In the genomic region with DNA sequence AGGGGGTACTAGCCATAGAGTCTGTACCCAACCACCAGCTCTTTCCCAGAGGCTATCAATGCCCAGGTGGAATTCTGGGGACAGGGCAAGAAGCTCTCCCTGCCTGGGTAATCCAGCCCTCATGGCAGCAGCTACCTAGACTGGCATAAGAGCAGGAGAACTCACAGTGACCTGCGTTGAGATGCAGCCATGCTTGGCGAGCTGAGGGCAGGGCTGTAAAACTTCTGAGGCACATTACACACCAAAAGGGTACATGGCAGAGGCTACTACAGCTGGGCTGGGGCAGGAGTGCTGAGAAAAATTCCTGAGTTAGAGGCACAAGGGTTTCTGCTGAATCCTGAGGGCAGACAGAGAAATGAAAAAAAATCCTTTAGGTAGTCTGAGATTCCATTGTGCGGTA, we compare ENCODE assay signal across 1 cellular context.
TF ChIP-seq lines count a peak whose summit lies in the region.

No MANE protein-coding gene starts in this region.

TF ChIP-seq in IMR-90, 13 proteins besides CTCF, POLR2A, EP300 and RAD21:
- TF ChIP-seq, protein P1, sequence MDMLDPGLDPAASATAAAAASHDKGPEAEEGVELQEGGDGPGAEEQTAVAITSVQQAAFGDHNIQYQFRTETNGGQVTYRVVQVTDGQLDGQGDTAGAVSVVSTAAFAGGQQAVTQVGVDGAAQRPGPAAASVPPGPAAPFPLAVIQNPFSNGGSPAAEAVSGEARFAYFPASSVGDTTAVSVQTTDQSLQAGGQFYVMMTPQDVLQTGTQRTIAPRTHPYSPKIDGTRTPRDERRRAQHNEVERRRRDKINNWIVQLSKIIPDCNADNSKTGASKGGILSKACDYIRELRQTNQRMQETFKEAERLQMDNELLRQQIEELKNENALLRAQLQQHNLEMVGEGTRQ (IDR thresholded peaks at IDR 0.05; ENCODE audit: low read depth, low read length), result no peak
- TF ChIP-seq CHD1 (IDR thresholded peaks at IDR 0.05; ENCODE audit: low read depth, low read length) (no peak), CEBPB (IDR thresholded peaks at IDR 0.05; ENCODE audit: low read depth, low read length) (no peak)
